Comparison of ENCODE assay signal across 10 cellular contexts in genomic region chr1:243851765-243852164, GRCh38. TPM values are rescaled to one million over a fixed set of nuclear protein-coding genes. Genes with fewer than 3 reads are reported as not detected.
A peak's percentile ranks its signal among the peaks of the same experiment; 100 is the strongest.
DNase-seq lines count a peak whose midpoint lies in the region; ATAC-seq and TF ChIP-seq lines count a peak whose summit lies in the region.
"Had no signal": no experiment of that assay in that cellular context is flagged by ENCODE, and none has a peak within 500 bp of the region (broad histone marks: within the 10 kb centered on the region; RNA-seq: fewer than 3 reads in every experiment).

No MANE protein-coding gene starts in this region.

- POLR2A ChIA-PET in Caco-2 (lab: Charles Lee) = no interaction called here
- POLR2A ChIA-PET in activated naive CD8-positive, alpha-beta T cell treated with anti-CD3 and anti-CD28 coated beads, Interleukin-2, amount 10 ng/mL, durations not matched to agents 7 days and 5 days (lab: Charles Lee) = no interaction called here
- POLR2A ChIA-PET in naive thymus-derived CD4-positive, alpha-beta T cell (lab: Charles Lee) = no interaction called here

- H3K4me3 Mint-ChIP-seq in Caco-2 (ENCODE audit: unreplicated experiment) (peak overlapping the region; percentile 83), HFFc6 (peak overlapping the region; percentile 95)
- H3K4me3 Mint-ChIP-seq in activated naive CD8-positive, alpha-beta T cell treated with anti-CD3 and anti-CD28 coated beads, Interleukin-2, amount 10 ng/mL, durations not matched to agents 7 days and 5 days = peak overlapping the region; percentile 88
- H3K4me3 Mint-ChIP-seq in naive thymus-derived CD4-positive, alpha-beta T cell = peak overlapping the region; percentile 90 to 97 (median 93)

- H3K4me1 ChIP-seq in Caco-2 = 0 out of 2 replicates have a peak, but pooled peaks cover 10% of the 10 kb centered on the region
- peaks cover 4 to 5% of the 10 kb centered on the region in 2 donors for H3K4me1 ChIP-seq in naive thymus-derived CD4-positive, alpha-beta T cell (ENCODE audit: control insufficient read depth in 2 of 2, insufficient read depth in 2 of 2, low read length in 2 of 2)
- H3K4me1 ChIP-seq: prostate gland had no signal

- H3K27me3 Mint-ChIP-seq in Caco-2 (ENCODE audit: insufficient read depth, unreplicated experiment) = peaks cover 12% of the 10 kb centered on the region
- H3K27me3 Mint-ChIP-seq in HFFc6 (ENCODE audit: insufficient read depth) = no peaks in the 10 kb centered on the region
- H3K27me3 Mint-ChIP-seq in activated naive CD8-positive, alpha-beta T cell treated with anti-CD3 and anti-CD28 coated beads, Interleukin-2, amount 10 ng/mL, durations not matched to agents 7 days and 5 days = peaks cover 13% of the 10 kb centered on the region
- H3K27me3 Mint-ChIP-seq in naive thymus-derived CD4-positive, alpha-beta T cell = peaks cover 0 to 58% (median 4%) of the 10 kb centered on the region in 5 donors

- H3K27ac Mint-ChIP-seq in Caco-2 (ENCODE audit: unreplicated experiment) (no peak overlapping the region), HFFc6 (peak overlapping the region; percentile 91)
- H3K27ac Mint-ChIP-seq in activated naive CD8-positive, alpha-beta T cell treated with anti-CD3 and anti-CD28 coated beads, Interleukin-2, amount 10 ng/mL, durations not matched to agents 7 days and 5 days = peak overlapping the region; percentile 69
- peak overlapping the region in 8 of 9 donors; percentile 88 to 99 (median 91) for H3K27ac Mint-ChIP-seq in naive thymus-derived CD4-positive, alpha-beta T cell

- ATAC-seq in activated naive CD8-positive, alpha-beta T cell treated with anti-CD3 and anti-CD28 coated beads, Interleukin-2, amount 10 ng/mL, durations not matched to agents 7 days and 5 days (ENCODE audit: low read depth) = no peak
- no peak for ATAC-seq in naive thymus-derived CD4-positive, alpha-beta T cell

- peaks cover 2% of the 10 kb centered on the region for H3K27me3 ChIP-seq in Caco-2 (replicated peaks; ENCODE audit: control insufficient read depth, insufficient read depth, low read length)
- no peaks in the 10 kb centered on the region for H3K27me3 ChIP-seq in naive thymus-derived CD4-positive, alpha-beta T cell (ENCODE audit: control insufficient read depth in 2 of 2, insufficient read depth in 2 of 2, low read length in 2 of 2)

- DNase-seq in Caco-2 = no peak
- no peak for DNase-seq in HFFc6
- no peak for DNase-seq in activated naive CD8-positive, alpha-beta T cell treated with anti-CD3 and anti-CD28 coated beads, Interleukin-2, amount 10 ng/mL, durations not matched to agents 7 days and 5 days
- no peak for DNase-seq in naive thymus-derived CD4-positive, alpha-beta T cell
- no peak for DNase-seq in NCI-H1048 (lab: John Stamatoyannopoulos, UW)
- DNase-seq in NCI-H1092 (lab: John Stamatoyannopoulos, UW) = no peak
- DNase-seq in mesenteric fat pad (ENCODE audit: low spot score) = no peak
- no peak for DNase-seq in effector CD8-positive, alpha-beta T cell (lab: John Stamatoyannopoulos, UW)
- DNase-seq: cortex of kidney had no signal

- H3K36me3 Mint-ChIP-seq in Caco-2 (ENCODE audit: insufficient read depth, unreplicated experiment) (peaks cover 4% of the 10 kb centered on the region), HFFc6 (ENCODE audit: low read depth) (no peaks in the 10 kb centered on the region)
- peaks cover 1% of the 10 kb centered on the region for H3K36me3 Mint-ChIP-seq in activated naive CD8-positive, alpha-beta T cell treated with anti-CD3 and anti-CD28 coated beads, Interleukin-2, amount 10 ng/mL, durations not matched to agents 7 days and 5 days
- peaks cover 0 to 1% (median 0%) of the 10 kb centered on the region in 5 donors for H3K36me3 Mint-ChIP-seq in naive thymus-derived CD4-positive, alpha-beta T cell

- peak overlapping the region; percentile 97 for H3K27ac ChIP-seq in naive thymus-derived CD4-positive, alpha-beta T cell (ENCODE audit: low read depth, low read length)

- H3K4me1 Mint-ChIP-seq in Caco-2 (ENCODE audit: low read depth, unreplicated experiment) (no peaks in the 10 kb centered on the region), HFFc6 (ENCODE audit: low read depth) (peaks cover 26% of the 10 kb centered on the region)
- H3K4me1 Mint-ChIP-seq in activated naive CD8-positive, alpha-beta T cell treated with anti-CD3 and anti-CD28 coated beads, Interleukin-2, amount 10 ng/mL, durations not matched to agents 7 days and 5 days = peaks cover 16% of the 10 kb centered on the region
- peaks cover 8 to 36% (median 18%) of the 10 kb centered on the region in 7 donors for H3K4me1 Mint-ChIP-seq in naive thymus-derived CD4-positive, alpha-beta T cell

- no peak overlapping the region for H3K4me3 ChIP-seq in Caco-2 (ENCODE audit: low read depth, low read length)
- no peak overlapping the region for H3K4me3 ChIP-seq in naive thymus-derived CD4-positive, alpha-beta T cell (ENCODE audit: low read length)

- BruUV-seq in Caco-2 (replicated peaks; lab: Mats Ljungman, UMichigan) = no TSS peak

- intact Hi-C loops in Caco-2 (cut with micrococcal nuclease; ENCODE audit: unreplicated experiment) = loop anchor here (1.0 to 10.0 kb wide), 3 partner anchors 51 to 193 kb away; no protein-coding TSS in a partner anchor
- intact Hi-C loops in naive thymus-derived CD4-positive, alpha-beta T cell (cut with micrococcal nuclease) = loop anchor here (1.0 to 5.0 kb wide), 11 partner anchors 45 to 1006 kb away; no protein-coding TSS in a partner anchor

- TF ChIP-seq CTCF in Caco-2 (IDR thresholded peaks at IDR 0.05; ENCODE audit: insufficient read depth in 1 of 2, low read depth in 1 of 2, low read length in 1 of 2, severe bottlenecking in 1 of 2, unreplicated experiment in 1 of 2) = no peak
- no peak for TF ChIP-seq CTCF in HFFc6 (IDR thresholded peaks at IDR 0.05)

- H3K9me3 ChIP-seq in Caco-2 = no peaks in the 10 kb centered on the region
- no peaks in the 10 kb centered on the region for H3K9me3 ChIP-seq in naive thymus-derived CD4-positive, alpha-beta T cell (ENCODE audit: control insufficient read depth in 2 of 3, low read length in 3 of 3)
- H3K9me3 ChIP-seq: prostate gland had no signal

- H3K9me3 Mint-ChIP-seq in Caco-2 (ENCODE audit: unreplicated experiment) (no peaks in the 10 kb centered on the region), HFFc6 (no peaks in the 10 kb centered on the region)
- H3K9me3 Mint-ChIP-seq in activated naive CD8-positive, alpha-beta T cell treated with anti-CD3 and anti-CD28 coated beads, Interleukin-2, amount 10 ng/mL, durations not matched to agents 7 days and 5 days = no peaks in the 10 kb centered on the region
- H3K9me3 Mint-ChIP-seq in naive thymus-derived CD4-positive, alpha-beta T cell = peaks cover 0 to 1% (median 0%) of the 10 kb centered on the region in 11 donors

- CTCF ChIA-PET in Caco-2 (lab: Charles Lee) = no interaction called here
- CTCF ChIA-PET in naive thymus-derived CD4-positive, alpha-beta T cell (lab: Charles Lee) = no interaction called here

- no peaks in the 10 kb centered on the region for H3K36me3 ChIP-seq in Caco-2 (ENCODE audit: control insufficient read depth, insufficient read depth, low read length)
- H3K36me3 ChIP-seq in naive thymus-derived CD4-positive, alpha-beta T cell (ENCODE audit: control insufficient read depth in 2 of 3, insufficient read depth in 3 of 3, low read length in 3 of 3) = no peaks in the 10 kb centered on the region
- H3K36me3 ChIP-seq: prostate gland had no signal

RNA-seq across cellular contexts. Expression of gene AKT3, which starts 1.7 kb away (rescaled TPM):
- total RNA-seq in Caco-2 (2022) (3.7 and 4.0 TPM in 2 replicates), mesenteric fat pad (55.8 TPM)
- total RNA-seq in HFFc6 (2021; fragmentation: NEBNext Ultra II Directional; extraction: Animal tissue kit (Norgen Biotek cat#: 25700)) = 10 to 100 TPM; 66.8 to 85.4 (median 75.1) TPM
- total RNA-seq in activated naive CD8-positive, alpha-beta T cell treated with anti-CD3 and anti-CD28 coated beads, Interleukin-2, amount 10 ng/mL, durations not matched to agents 7 days and 5 days = 10 to 100 TPM; 63.3 to 78.2 TPM
- 100 to 1,000 TPM in 1 of 5 experiments, 10 to 100 TPM in 4; 22.5 to 123 (median 88.5) TPM for total RNA-seq in naive thymus-derived CD4-positive, alpha-beta T cell
- 1 to 10 TPM; 1.6 to 3.0 TPM for polyA plus RNA-seq in naive thymus-derived CD4-positive, alpha-beta T cell
